8 cellular contexts compared by ENCODE assay signal in genomic region chr6:136290406-136291010, GRCh38. TPM values are rescaled to one million over a fixed set of nuclear protein-coding genes. Genes with fewer than 3 reads are reported as not detected.
A peak's percentile ranks its signal among the peaks of the same experiment; 100 is the strongest.
DNase-seq lines count a peak whose midpoint lies in the region; ATAC-seq and TF ChIP-seq lines count a peak whose summit lies in the region.

No MANE protein-coding gene starts in this region.

- H3K4me1 Mint-ChIP-seq in activated T-cell treated with anti-CD3 and anti-CD28 coated beads, Interleukin-2, amount 50 U/mL, for 24 hours (ENCODE audit: low read depth), result peaks cover 38% of the 10 kb centered on the region
- peaks cover 12 to 66% (median 50%) of the 10 kb centered on the region in 7 donors for H3K4me1 Mint-ChIP-seq in naive thymus-derived CD4-positive, alpha-beta T cell
- peaks cover 35% of the 10 kb centered on the region for H3K4me1 Mint-ChIP-seq in stimulated activated memory B cell treated with anti-CD40 and anti-IgM and Interleukin-4, amounts not matched to agents 10 μg/mL and 1 μg/mL and 100 μg/mL, for 72 hours

- whole genome bisulfite sequencing in esophagus muscularis mucosa, result under 1% methylated on average over 22 of the region's 22 CpGs

- no peak for TF ChIP-seq CTCF in BE2C (IDR thresholded peaks at IDR 0.05; ENCODE audit: low read depth, low read length)
- TF ChIP-seq CTCF in esophagus muscularis mucosa (IDR thresholded peaks at IDR 0.05), result no peak

- no peak for TF ChIP-seq EP300 in esophagus muscularis mucosa (IDR thresholded peaks at IDR 0.05)

- H3K9me3 ChIP-seq in BE2C (no peaks in the 10 kb centered on the region), HUES6 (ENCODE audit: control insufficient read depth, insufficient read depth, low read depth, low read length) (no peaks in the 10 kb centered on the region), esophagus muscularis mucosa (no peaks in the 10 kb centered on the region)
- H3K9me3 ChIP-seq in naive thymus-derived CD4-positive, alpha-beta T cell (ENCODE audit: control insufficient read depth in 2 of 3, low read length in 3 of 3), result no peaks in the 10 kb centered on the region

- H3K27me3 ChIP-seq in BE2C (no peaks in the 10 kb centered on the region), HUES6 (ENCODE audit: control insufficient read depth, insufficient read depth, low read length) (no peaks in the 10 kb centered on the region), esophagus muscularis mucosa (no peaks in the 10 kb centered on the region)
- H3K27me3 ChIP-seq in naive thymus-derived CD4-positive, alpha-beta T cell (ENCODE audit: control insufficient read depth in 2 of 2, insufficient read depth in 2 of 2, low read length in 2 of 2), result no peaks in the 10 kb centered on the region

- intact Hi-C loops in esophagus muscularis mucosa (cut with DNase I), result no loop called here
- intact Hi-C loops in naive thymus-derived CD4-positive, alpha-beta T cell (cut with micrococcal nuclease), result loop anchor here (1.0 to 10.0 kb wide), 8 partner anchors 27 to 793 kb away; partner anchors contain the start of genes PEX7 (in 2 of the 2), AHI1 (in 1 of the 2), MAP3K5 (in 1 of the 2) and MTFR2 (in 1 of the 2)

- peak overlapping the region; percentile 100 for H3K4me3 ChIP-seq in BE2C (ENCODE audit: low read depth, low read length)
- H3K4me3 ChIP-seq in HUES6 (ENCODE audit: low read depth, low read length), result peak overlapping the region; percentile 92
- peak overlapping the region; percentile 82 to 100 (median 89) for H3K4me3 ChIP-seq in esophagus muscularis mucosa
- peak overlapping the region; percentile 93 for H3K4me3 ChIP-seq in naive thymus-derived CD4-positive, alpha-beta T cell (ENCODE audit: low read length)

- DNase-seq in BE2C, result peak; percentile 75
- peak; percentile 89 for DNase-seq in OCI-M1 (lab: John Stamatoyannopoulos, UW)
- peak; percentile 79 for DNase-seq in activated T-cell treated with anti-CD3 and anti-CD28 coated beads, Interleukin-2, amount 50 U/mL, for 24 hours
- DNase-seq in esophagus muscularis mucosa (ENCODE audit: extremely low spot score), result peak; percentile 96
- peak; percentile 61 to 95 (median 90) for DNase-seq in naive thymus-derived CD4-positive, alpha-beta T cell

- CTCF ChIA-PET in naive thymus-derived CD4-positive, alpha-beta T cell (lab: Charles Lee), result interaction anchor here (0.6 to 4.0 kb wide), 5 partner anchors 27 to 502 kb away, joined by 3 to 19 read pairs (median 4); partner anchors contain the start of genes MAP3K5 and MTFR2

- peaks cover 43% of the 10 kb centered on the region for H3K36me3 Mint-ChIP-seq in activated T-cell treated with anti-CD3 and anti-CD28 coated beads, Interleukin-2, amount 50 U/mL, for 24 hours (ENCODE audit: low read depth)
- peaks cover 0 to 14% (median 7%) of the 10 kb centered on the region in 5 donors for H3K36me3 Mint-ChIP-seq in naive thymus-derived CD4-positive, alpha-beta T cell
- H3K36me3 Mint-ChIP-seq in stimulated activated memory B cell treated with anti-CD40 and anti-IgM and Interleukin-4, amounts not matched to agents 10 μg/mL and 1 μg/mL and 100 μg/mL, for 72 hours, result peaks cover 9% of the 10 kb centered on the region

- peak overlapping the region; percentile 94 for H3K4me3 Mint-ChIP-seq in activated T-cell treated with anti-CD3 and anti-CD28 coated beads, Interleukin-2, amount 50 U/mL, for 24 hours
- peak overlapping the region; percentile 94 to 100 (median 98) for H3K4me3 Mint-ChIP-seq in naive thymus-derived CD4-positive, alpha-beta T cell
- peak overlapping the region; percentile 97 for H3K4me3 Mint-ChIP-seq in stimulated activated memory B cell treated with anti-CD40 and anti-IgM and Interleukin-4, amounts not matched to agents 10 μg/mL and 1 μg/mL and 100 μg/mL, for 72 hours

- TF ChIP-seq POLR2A in esophagus muscularis mucosa (IDR thresholded peaks at IDR 0.05; ENCODE audit: low read depth), result no peak

- H3K27ac ChIP-seq in HUES6 (ENCODE audit: low read depth, low read length), result peak overlapping the region; percentile 87
- H3K27ac ChIP-seq in esophagus muscularis mucosa (replicated peaks in 1 of 4), result peak overlapping the region; percentile 99 to 100 (median 100)
- peak overlapping the region; percentile 99 for H3K27ac ChIP-seq in naive thymus-derived CD4-positive, alpha-beta T cell (ENCODE audit: low read depth, low read length)

- H3K27ac Mint-ChIP-seq in activated T-cell treated with anti-CD3 and anti-CD28 coated beads, Interleukin-2, amount 50 U/mL, for 24 hours, result peak overlapping the region; percentile 100
- peak overlapping the region; percentile 99 to 100 (median 100) for H3K27ac Mint-ChIP-seq in naive thymus-derived CD4-positive, alpha-beta T cell
- H3K27ac Mint-ChIP-seq in stimulated activated memory B cell treated with anti-CD40 and anti-IgM and Interleukin-4, amounts not matched to agents 10 μg/mL and 1 μg/mL and 100 μg/mL, for 72 hours, result peak overlapping the region; percentile 100

- H3K9me3 Mint-ChIP-seq in activated T-cell treated with anti-CD3 and anti-CD28 coated beads, Interleukin-2, amount 50 U/mL, for 24 hours, result no peaks in the 10 kb centered on the region
- H3K9me3 Mint-ChIP-seq in naive thymus-derived CD4-positive, alpha-beta T cell, result peaks cover 0 to 14% (median 0%) of the 10 kb centered on the region in 11 donors
- H3K9me3 Mint-ChIP-seq in stimulated activated memory B cell treated with anti-CD40 and anti-IgM and Interleukin-4, amounts not matched to agents 10 μg/mL and 1 μg/mL and 100 μg/mL, for 72 hours, result no peaks in the 10 kb centered on the region

- H3K4me1 ChIP-seq in BE2C (no peaks in the 10 kb centered on the region; the same call in 1 of the 2 replicates), HUES6 (ENCODE audit: control insufficient read depth, insufficient read depth, low read length) (0 out of 2 replicates have a peak, but pooled peaks cover 9% of the 10 kb centered on the region), esophagus muscularis mucosa (peaks cover 40 to 43% (median 42%) of the 10 kb centered on the region in 4 donors)
- peaks cover 28 to 29% of the 10 kb centered on the region in 2 donors for H3K4me1 ChIP-seq in naive thymus-derived CD4-positive, alpha-beta T cell (ENCODE audit: control insufficient read depth in 2 of 2, insufficient read depth in 2 of 2, low read length in 2 of 2)

- ATAC-seq in GM19455 (IDR thresholded peaks at IDR 0.05; ENCODE audit: unreplicated experiment), result peak; percentile 25
- ATAC-seq in naive thymus-derived CD4-positive, alpha-beta T cell, result peak; percentile 57
- peak; percentile 58 for ATAC-seq in stimulated activated memory B cell treated with anti-CD40 and anti-IgM and Interleukin-4, amounts not matched to agents 10 μg/mL and 1 μg/mL and 100 μg/mL, for 72 hours

- H3K27me3 Mint-ChIP-seq in activated T-cell treated with anti-CD3 and anti-CD28 coated beads, Interleukin-2, amount 50 U/mL, for 24 hours, result no peaks in the 10 kb centered on the region
- H3K27me3 Mint-ChIP-seq in naive thymus-derived CD4-positive, alpha-beta T cell, result peaks cover 0 to 2% (median 0%) of the 10 kb centered on the region in 5 donors
- H3K27me3 Mint-ChIP-seq in stimulated activated memory B cell treated with anti-CD40 and anti-IgM and Interleukin-4, amounts not matched to agents 10 μg/mL and 1 μg/mL and 100 μg/mL, for 72 hours, result no peaks in the 10 kb centered on the region

- POLR2A ChIA-PET in naive thymus-derived CD4-positive, alpha-beta T cell (lab: Charles Lee), result interaction anchor here (0.7 to 7.1 kb wide), 41 partner anchors 8 to 1593 kb away, joined by 3 to 154 read pairs (median 5); partner anchors contain the start of genes AHI1, HBS1L, MAP3K5 and MTFR2

- H3K36me3 ChIP-seq in BE2C (peaks cover 20% of the 10 kb centered on the region), HUES6 (ENCODE audit: control insufficient read depth, insufficient read depth, low read length) (0 out of 2 replicates have a peak, but pooled peaks cover 4% of the 10 kb centered on the region), esophagus muscularis mucosa (no peaks in the 10 kb centered on the region)
- peaks cover 0 to 3% (median 0%) of the 10 kb centered on the region in 3 experiments for H3K36me3 ChIP-seq in naive thymus-derived CD4-positive, alpha-beta T cell (ENCODE audit: control insufficient read depth in 2 of 3, insufficient read depth in 3 of 3, low read length in 3 of 3)

- H3K9ac ChIP-seq in HUES6 (ENCODE audit: low read length), result peak overlapping the region; percentile 99

RNA-seq across cellular contexts. Expression of gene BCLAF1, which starts 0.9 kb away (rescaled TPM):
- 87.7 TPM for polyA plus RNA-seq in BE2C (2012; ENCODE audit: insufficient read depth, insufficient read length, low read depth)
- 10 to 100 TPM; 69.7 to 90.1 (median 75.4) TPM for total RNA-seq in esophagus muscularis mucosa
- total RNA-seq in naive thymus-derived CD4-positive, alpha-beta T cell, result 100 to 1,000 TPM; 202 to 439 (median 262) TPM
- polyA plus RNA-seq in naive thymus-derived CD4-positive, alpha-beta T cell, result 100 to 1,000 TPM; 127 to 153 TPM

RNA-seq across cellular contexts. Expression of gene MTFR2, which starts 40.4 kb away (rescaled TPM):
- 2.3 TPM for polyA plus RNA-seq in BE2C (2012; ENCODE audit: insufficient read depth, insufficient read length, low read depth)
- total RNA-seq in esophagus muscularis mucosa, result 1 to 10 TPM in 1 of 4 donors, under 1 TPM in 1, not detected in 2; 0.57 to 1.7 TPM
- total RNA-seq in naive thymus-derived CD4-positive, alpha-beta T cell, result 10 to 100 TPM in 1 of 5 experiments, 1 to 10 TPM in 3, under 1 TPM in 1; 0.92 to 20.4 (median 1.9) TPM
- polyA plus RNA-seq in naive thymus-derived CD4-positive, alpha-beta T cell, result under 1 TPM; 0.63 to 0.69 TPM

Comparison
In these comparisons a context has a peak if more than half of its experiments do, and no peak if none do; other contexts are left out.
1. Peak in every context shown above with its lines: DNase-seq, ATAC-seq, H3K4me3 ChIP-seq and H3K27ac ChIP-seq.